1 cellular context compared by ENCODE assay signal in genomic region chr1:111203681-111204210, GRCh38.
TF ChIP-seq lines count a peak whose summit lies in the region.

No MANE protein-coding gene starts in this region.

TF ChIP-seq in HepG2, 621 proteins besides CTCF, POLR2A, EP300 and RAD21 (continued from another document):
- TF ChIP-seq, protein P1, sequence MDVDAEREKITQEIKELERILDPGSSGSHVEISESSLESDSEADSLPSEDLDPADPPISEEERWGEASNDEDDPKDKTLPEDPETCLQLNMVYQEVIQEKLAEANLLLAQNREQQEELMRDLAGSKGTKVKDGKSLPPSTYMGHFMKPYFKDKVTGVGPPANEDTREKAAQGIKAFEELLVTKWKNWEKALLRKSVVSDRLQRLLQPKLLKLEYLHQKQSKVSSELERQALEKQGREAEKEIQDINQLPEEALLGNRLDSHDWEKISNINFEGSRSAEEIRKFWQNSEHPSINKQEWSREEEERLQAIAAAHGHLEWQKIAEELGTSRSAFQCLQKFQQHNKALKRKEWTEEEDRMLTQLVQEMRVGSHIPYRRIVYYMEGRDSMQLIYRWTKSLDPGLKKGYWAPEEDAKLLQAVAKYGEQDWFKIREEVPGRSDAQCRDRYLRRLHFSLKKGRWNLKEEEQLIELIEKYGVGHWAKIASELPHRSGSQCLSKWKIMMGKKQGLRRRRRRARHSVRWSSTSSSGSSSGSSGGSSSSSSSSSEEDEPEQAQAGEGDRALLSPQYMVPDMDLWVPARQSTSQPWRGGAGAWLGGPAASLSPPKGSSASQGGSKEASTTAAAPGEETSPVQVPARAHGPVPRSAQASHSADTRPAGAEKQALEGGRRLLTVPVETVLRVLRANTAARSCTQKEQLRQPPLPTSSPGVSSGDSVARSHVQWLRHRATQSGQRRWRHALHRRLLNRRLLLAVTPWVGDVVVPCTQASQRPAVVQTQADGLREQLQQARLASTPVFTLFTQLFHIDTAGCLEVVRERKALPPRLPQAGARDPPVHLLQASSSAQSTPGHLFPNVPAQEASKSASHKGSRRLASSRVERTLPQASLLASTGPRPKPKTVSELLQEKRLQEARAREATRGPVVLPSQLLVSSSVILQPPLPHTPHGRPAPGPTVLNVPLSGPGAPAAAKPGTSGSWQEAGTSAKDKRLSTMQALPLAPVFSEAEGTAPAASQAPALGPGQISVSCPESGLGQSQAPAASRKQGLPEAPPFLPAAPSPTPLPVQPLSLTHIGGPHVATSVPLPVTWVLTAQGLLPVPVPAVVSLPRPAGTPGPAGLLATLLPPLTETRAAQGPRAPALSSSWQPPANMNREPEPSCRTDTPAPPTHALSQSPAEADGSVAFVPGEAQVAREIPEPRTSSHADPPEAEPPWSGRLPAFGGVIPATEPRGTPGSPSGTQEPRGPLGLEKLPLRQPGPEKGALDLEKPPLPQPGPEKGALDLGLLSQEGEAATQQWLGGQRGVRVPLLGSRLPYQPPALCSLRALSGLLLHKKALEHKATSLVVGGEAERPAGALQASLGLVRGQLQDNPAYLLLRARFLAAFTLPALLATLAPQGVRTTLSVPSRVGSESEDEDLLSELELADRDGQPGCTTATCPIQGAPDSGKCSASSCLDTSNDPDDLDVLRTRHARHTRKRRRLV (CRISPR knock-in tag; IDR thresholded peaks at IDR 0.05): no peak
- TF ChIP-seq ZNF335 (CRISPR knock-in tag; IDR thresholded peaks at IDR 0.05) (no peak), PHB2 (IDR thresholded peaks at IDR 0.05; ENCODE audit: partially characterized antibody) (no peak), FOSL2 (CRISPR knock-in tag; IDR thresholded peaks at IDR 0.05) (no peak), ZBTB8A (CRISPR knock-in tag; IDR thresholded peaks at IDR 0.05; ENCODE audit: borderline replicate concordance, low read depth) (no peak), SKI (IDR thresholded peaks at IDR 0.05; ENCODE audit: partially characterized antibody) (no peak), ZNF501 (CRISPR knock-in tag; IDR thresholded peaks at IDR 0.05) (no peak), ZNF362 (CRISPR knock-in tag; IDR thresholded peaks at IDR 0.05; ENCODE audit: borderline replicate concordance) (no peak), KDM4B (CRISPR knock-in tag; IDR thresholded peaks at IDR 0.05) (no peak), NFATC3 (CRISPR knock-in tag; IDR thresholded peaks at IDR 0.05) (no peak), THAP8 (CRISPR knock-in tag; IDR thresholded peaks at IDR 0.05; ENCODE audit: borderline replicate concordance) (no peak)
